Comparison of ENCODE assay signal across 1 cellular context in the genomic region with DNA sequence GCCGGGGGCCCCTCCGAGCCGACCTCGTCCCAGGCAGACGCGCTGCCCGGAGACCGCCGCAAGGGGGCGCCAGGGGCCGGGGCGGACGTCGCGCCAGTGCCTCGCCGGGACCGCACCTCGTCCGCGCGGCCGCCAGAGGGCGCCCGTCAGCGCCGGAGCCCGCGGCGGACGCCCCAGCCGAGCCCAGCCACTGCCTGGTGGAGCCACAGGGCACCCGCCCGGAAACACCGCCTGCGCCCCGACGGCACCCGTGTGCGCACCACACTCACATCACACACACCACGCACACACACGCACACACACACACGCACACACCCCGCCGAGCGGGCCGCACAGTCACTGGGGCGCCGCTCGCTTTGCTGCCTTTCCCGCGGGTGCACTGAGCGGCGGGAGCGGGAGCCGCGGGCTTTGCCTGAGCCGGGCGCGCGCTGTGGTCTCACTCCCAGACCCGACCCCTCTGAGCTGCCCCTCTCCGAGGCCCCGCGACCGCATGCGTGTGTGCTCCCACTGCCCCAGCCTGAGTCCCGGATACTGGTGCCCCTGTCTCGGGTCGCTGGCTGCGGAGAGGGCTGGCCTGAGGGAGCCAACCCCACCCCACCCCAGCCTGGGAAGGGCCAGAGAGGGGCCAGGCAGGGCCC.
TF ChIP-seq lines count a peak whose summit lies in the region.

No MANE protein-coding gene starts in this region.

TF ChIP-seq in HEK293, 187 proteins besides CTCF, POLR2A, EP300 and RAD21 (continued from another document and continues in another):
- no peak for TF ChIP-seq PRDM4 (tag by site-specific recombination; IDR thresholded peaks at IDR 0.05)
- no peak for TF ChIP-seq WT1 (tag by site-specific recombination; IDR thresholded peaks at IDR 0.05)
- peak; percentile 60; the same call in 1 of the 2 replicates for TF ChIP-seq ZNF610 (tag by site-specific recombination; IDR thresholded peaks at IDR 0.05; ENCODE audit: borderline replicate concordance)
- TF ChIP-seq ZIC2 (tag by site-specific recombination; IDR thresholded peaks at IDR 0.05), result 0 out of 2 replicates have a peak, but pooled peaks have one; percentile 26
- no peak for TF ChIP-seq ZNF280C (tag by site-specific recombination; IDR thresholded peaks at IDR 0.05)
- TF ChIP-seq HIC1 (tag by site-specific recombination; IDR thresholded peaks at IDR 0.05), result no peak
- TF ChIP-seq ZSCAN4 (tag by site-specific recombination; IDR thresholded peaks at IDR 0.05), result peak; percentile 77
- TF ChIP-seq TRIM28 (IDR thresholded peaks at IDR 0.05; ENCODE audit: borderline replicate concordance, low read length), result no peak
- no peak for TF ChIP-seq ZNF514 (tag by site-specific recombination; IDR thresholded peaks at IDR 0.05)
- no peak for TF ChIP-seq ZNF211 (tag by site-specific recombination; IDR thresholded peaks at IDR 0.05; ENCODE audit: low read depth)
- no peak for TF ChIP-seq ZNF423 (tag by site-specific recombination; IDR thresholded peaks at IDR 0.05)
- no peak for TF ChIP-seq ZNF398 (tag by site-specific recombination; IDR thresholded peaks at IDR 0.05)
- TF ChIP-seq ZNF549 (tag by site-specific recombination; IDR thresholded peaks at IDR 0.05), result no peak
- TF ChIP-seq ZNF324 (tag by site-specific recombination; IDR thresholded peaks at IDR 0.05), result no peak
- no peak for TF ChIP-seq ZNF623 (tag by site-specific recombination; IDR thresholded peaks at IDR 0.05)
- TF ChIP-seq OVOL3 (tag by site-specific recombination; IDR thresholded peaks at IDR 0.05), result no peak
- no peak for TF ChIP-seq ZNF658 (tag by site-specific recombination; IDR thresholded peaks at IDR 0.05)
- no peak for TF ChIP-seq ZNF621 (tag by site-specific recombination; IDR thresholded peaks at IDR 0.05)
- TF ChIP-seq ZNF513 (tag by site-specific recombination; IDR thresholded peaks at IDR 0.05), result no peak
- no peak for TF ChIP-seq ZNF530 (tag by site-specific recombination; IDR thresholded peaks at IDR 0.05; ENCODE audit: low read depth)
- TF ChIP-seq ZNF670 (tag by site-specific recombination; IDR thresholded peaks at IDR 0.05; ENCODE audit: low read depth), result no peak
- TF ChIP-seq ZBTB11 (tag by site-specific recombination; conservative IDR thresholded peaks at IDR 0.05; ENCODE audit: low read depth), result no peak
- TF ChIP-seq ZNF692 (tag by site-specific recombination; IDR thresholded peaks at IDR 0.05), result no peak
- peak; percentile 17; the same call in 1 of the 2 replicates for TF ChIP-seq ZFHX2 (tag by site-specific recombination; conservative IDR thresholded peaks at IDR 0.05)
- no peak for TF ChIP-seq KLF16 (tag by site-specific recombination; IDR thresholded peaks at IDR 0.05)
- TF ChIP-seq ZNF449 (tag by site-specific recombination; IDR thresholded peaks at IDR 0.05), result peak; percentile 77; the same call in 1 of the 2 replicates
- no peak for TF ChIP-seq SALL2 (tag by site-specific recombination; IDR thresholded peaks at IDR 0.05; ENCODE audit: borderline replicate concordance)
- TF ChIP-seq ZNF112 (tag by site-specific recombination; IDR thresholded peaks at IDR 0.05), result no peak
- 0 out of 2 replicates have a peak, but pooled peaks have one; percentile 19 for TF ChIP-seq ZNF76 (tag by site-specific recombination; IDR thresholded peaks at IDR 0.05; ENCODE audit: borderline replicate concordance, low read depth)
- no peak for TF ChIP-seq ZNF600 (tag by site-specific recombination; IDR thresholded peaks at IDR 0.05)
- no peak for TF ChIP-seq ZNF157 (tag by site-specific recombination; IDR thresholded peaks at IDR 0.05)
- no peak for TF ChIP-seq GLI4 (tag by site-specific recombination; IDR thresholded peaks at IDR 0.05)
- TF ChIP-seq, protein P1, sequence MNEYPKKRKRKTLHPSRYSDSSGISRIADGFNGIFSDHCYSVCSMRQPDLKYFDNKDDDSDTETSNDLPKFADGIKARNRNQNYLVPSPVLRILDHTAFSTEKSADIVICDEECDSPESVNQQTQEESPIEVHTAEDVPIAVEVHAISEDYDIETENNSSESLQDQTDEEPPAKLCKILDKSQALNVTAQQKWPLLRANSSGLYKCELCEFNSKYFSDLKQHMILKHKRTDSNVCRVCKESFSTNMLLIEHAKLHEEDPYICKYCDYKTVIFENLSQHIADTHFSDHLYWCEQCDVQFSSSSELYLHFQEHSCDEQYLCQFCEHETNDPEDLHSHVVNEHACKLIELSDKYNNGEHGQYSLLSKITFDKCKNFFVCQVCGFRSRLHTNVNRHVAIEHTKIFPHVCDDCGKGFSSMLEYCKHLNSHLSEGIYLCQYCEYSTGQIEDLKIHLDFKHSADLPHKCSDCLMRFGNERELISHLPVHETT (tag by site-specific recombination; IDR thresholded peaks at IDR 0.05), result no peak
- TF ChIP-seq ZNF555 (tag by site-specific recombination; conservative IDR thresholded peaks at IDR 0.05), result no peak
- TF ChIP-seq ZBTB8A (tag by site-specific recombination; IDR thresholded peaks at IDR 0.05), result peak; percentile 83
